In genomic region chr12:131854861-131855476, GRCh38 we compare ENCODE assay signal across 2 cellular contexts.
TF ChIP-seq lines count a peak whose summit lies in the region.

No MANE protein-coding gene starts in this region.

TF ChIP-seq in HEK293, 187 proteins besides CTCF, POLR2A, EP300 and RAD21:
- peak; percentile 38; the same call in 1 of the 2 replicates for TF ChIP-seq ZSCAN4 (tag by site-specific recombination; IDR thresholded peaks at IDR 0.05)
- TF ChIP-seq GLI2 (tag by site-specific recombination; IDR thresholded peaks at IDR 0.05; ENCODE audit: borderline replicate concordance, low read depth), result no peak
- TF ChIP-seq ZNF121 (tag by site-specific recombination; IDR thresholded peaks at IDR 0.05), result peak; percentile 91

TF ChIP-seq in K562, 482 proteins besides CTCF, POLR2A, EP300 and RAD21 (continued from another document):
- TF ChIP-seq CEBPB (tag; IDR thresholded peaks at IDR 0.05) (no peak), ZNF121 (CRISPR knock-in tag; conservative IDR thresholded peaks at IDR 0.05) (peak; percentile 98), MEIS2 (IDR thresholded peaks at IDR 0.05; ENCODE audit: partially characterized antibody) (no peak)
